ENCODE assay signal across 8 cellular contexts in the genomic region with DNA sequence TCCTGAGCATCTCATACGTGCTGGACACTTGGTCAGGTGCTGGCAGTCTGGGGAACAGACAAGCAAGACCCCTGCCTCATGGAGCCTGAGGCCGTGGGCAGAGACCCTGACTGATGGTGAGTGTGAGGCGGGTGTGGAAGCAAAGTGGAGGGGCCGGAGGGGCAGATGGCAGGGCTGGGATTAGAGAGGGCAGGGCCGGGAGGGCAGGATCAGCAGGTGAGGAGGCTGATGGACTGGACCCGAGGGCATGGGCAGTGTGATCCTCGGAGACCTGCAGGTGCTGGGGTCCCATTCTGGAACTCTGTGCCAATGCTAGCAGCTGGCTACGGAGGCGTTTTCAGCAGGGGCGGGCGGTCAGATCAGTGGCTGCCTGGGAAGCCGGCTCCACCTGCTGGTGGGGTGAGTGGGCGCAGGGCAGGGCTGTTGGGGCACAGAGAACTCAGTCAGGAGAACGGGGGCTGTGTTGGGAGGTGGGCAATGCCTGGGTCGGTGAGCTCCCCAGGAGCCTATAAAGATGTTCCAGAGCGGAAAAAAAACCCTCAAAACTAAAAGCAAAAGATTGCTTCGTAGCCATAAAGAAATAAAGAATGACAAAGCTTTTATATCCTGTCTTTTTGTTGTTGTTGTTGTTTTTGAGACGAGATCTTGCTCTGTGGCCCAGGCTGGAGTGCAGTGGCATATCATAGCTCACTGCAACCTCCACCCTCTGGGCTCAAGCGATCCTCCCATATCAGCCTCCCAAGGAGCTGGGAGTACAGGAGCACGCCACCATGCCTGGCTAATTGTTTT. TPM values are rescaled to one million over a fixed set of nuclear protein-coding genes. Genes with fewer than 3 reads are reported as not detected.
DNase-seq lines count a peak whose midpoint lies in the region; ATAC-seq and TF ChIP-seq lines count a peak whose summit lies in the region.

No MANE protein-coding gene starts in this region.

- H3K4me3 ChIP-seq in BE2C (ENCODE audit: low read depth, low read length) (no peak overlapping the region), H7 (ENCODE audit: insufficient read depth, low read depth, low read length) (no peak overlapping the region), heart right ventricle (peak overlapping the region in 1 of 10 donors; percentile 40)

- peaks cover 9% of the 10 kb centered on the region for H3K4me1 Mint-ChIP-seq in T-helper 17 cell

- TF ChIP-seq CTCF in BE2C (IDR thresholded peaks at IDR 0.05; ENCODE audit: low read depth, low read length) (peak; percentile 56), heart right ventricle (IDR thresholded peaks at IDR 0.05) (peak in 5 of 9 donors; percentile 14 to 46 (median 28))

- ATAC-seq in T-helper 17 cell, result peak; percentile 38
- peak in 3 of 8 donors; percentile 21 to 39 (median 22) for ATAC-seq in heart right ventricle
- no peak for ATAC-seq in GM21528 (IDR thresholded peaks at IDR 0.05; ENCODE audit: low FRiP score, unreplicated experiment)
- ATAC-seq in HG03439 (IDR thresholded peaks at IDR 0.05; ENCODE audit: unreplicated experiment), result no peak

- intact Hi-C loops in heart right ventricle (cut with DNase I), result no loop called here

- no peaks in the 10 kb centered on the region for H3K36me3 ChIP-seq in BE2C
- H3K36me3 ChIP-seq in H7 (replicated peaks; ENCODE audit: control insufficient read depth, insufficient read depth, low read length), result no peaks in the 10 kb centered on the region
- no peaks in the 10 kb centered on the region for H3K36me3 ChIP-seq in heart right ventricle

- H3K9me3 ChIP-seq in BE2C (no peaks in the 10 kb centered on the region), T-helper 17 cell (ENCODE audit: control insufficient read depth, low read length, poor library complexity, severe bottlenecking) (no peaks in the 10 kb centered on the region), heart right ventricle (no peaks in the 10 kb centered on the region)

- DNase-seq in BE2C (peak; percentile 40), H7 (peak; percentile 86), T-helper 17 cell (no peak), heart right ventricle (no peak)
- no peak for DNase-seq in activated CD4-positive, CD25-positive, alpha-beta regulatory T cell treated with anti-CD3 and anti-CD28 coated beads, Interleukin-2, amount 50 U/mL, for 72 hours
- DNase-seq in stimulated activated CD4-positive, alpha-beta T cell treated with anti-CD3 and anti-CD28 coated beads, Interleukin-4, amount 100 ng/mL, for 24 hours, result no peak

- no peak overlapping the region for H3K4me3 Mint-ChIP-seq in T-helper 17 cell

- H3K27ac ChIP-seq in heart right ventricle, result peak overlapping the region in 1 of 10 donors; percentile 26

- H3K36me3 Mint-ChIP-seq in T-helper 17 cell (ENCODE audit: low read depth), result peaks cover 2% of the 10 kb centered on the region

- peaks cover 50% of the 10 kb centered on the region for H3K27me3 Mint-ChIP-seq in T-helper 17 cell

- 69 to 77% methylated on average over 20 of the region's 20 CpGs for WGBS in heart right ventricle, 2 donors

- H3K27me3 ChIP-seq in BE2C (peaks cover 24% of the 10 kb centered on the region), H7 (ENCODE audit: control insufficient read depth, insufficient read depth, low read length) (no peaks in the 10 kb centered on the region), heart right ventricle (peaks cover 0 to 33% (median 7%) of the 10 kb centered on the region in 7 donors)

- H3K27ac Mint-ChIP-seq in T-helper 17 cell, result no peak overlapping the region

- H3K4me1 ChIP-seq in BE2C, result no peaks in the 10 kb centered on the region
- H3K4me1 ChIP-seq in heart right ventricle, result peaks cover 0 to 20% (median 0%) of the 10 kb centered on the region in 9 donors

RNA-seq across cellular contexts. Expression of gene C16orf74, which starts 8.9 kb away (rescaled TPM):
- polyA plus RNA-seq in BE2C (2012; ENCODE audit: insufficient read depth, insufficient read length, low read depth), result 1.4 TPM
- total RNA-seq in H7 (2014; rRNA removed; shearing (Covaris generic)), result 4.1 and 7.2 TPM in 2 replicates
- total RNA-seq in T-helper 17 cell (1 to 10 TPM; 4.6 to 7.2 TPM), heart right ventricle (1 to 10 TPM in 8 of 10 donors, under 1 TPM in 2; 0.56 to 6.5 (median 1.2) TPM)
- polyA plus RNA-seq in heart right ventricle, result 1 to 10 TPM in 1 of 2 donors, under 1 TPM in 1; 0.87 to 4.4 TPM

RNA-seq across cellular contexts. Expression of gene EMC8, which starts 39.5 kb away (rescaled TPM):
- polyA plus RNA-seq in BE2C (2012; ENCODE audit: insufficient read depth, insufficient read length, low read depth), result 133 TPM
- total RNA-seq in H7 (2014; rRNA removed; shearing (Covaris generic)), result 93.3 and 101 TPM in 2 replicates
- 10 to 100 TPM; 32.5 to 40.1 TPM for total RNA-seq in T-helper 17 cell
- 10 to 100 TPM; 17.8 to 29.0 (median 26.1) TPM for total RNA-seq in heart right ventricle
- polyA plus RNA-seq in heart right ventricle, result 10 to 100 TPM in 1 of 2 donors, 1 to 10 TPM in 1; 6.2 to 23.1 TPM

RNA-seq across cellular contexts. Expression of gene COX4I1, which starts 39.7 kb away (rescaled TPM):
- 1,288 TPM for polyA plus RNA-seq in BE2C (2012; ENCODE audit: insufficient read depth, insufficient read length, low read depth)
- 638 and 696 TPM in 2 replicates for total RNA-seq in H7 (2014; rRNA removed; shearing (Covaris generic))
- total RNA-seq in T-helper 17 cell (100 to 1,000 TPM; 526 to 533 TPM), heart right ventricle (1,000 to 10,000 TPM; 1,221 to 2,099 (median 1,899) TPM)
- 1,000 to 10,000 TPM; 2,661 to 4,942 TPM for polyA plus RNA-seq in heart right ventricle

Comparison
In these comparisons a context has a peak if more than half of its experiments do, and no peak if none do; other contexts are left out.
1. DNase-seq: peak in BE2C (single experiment) and H7 (single experiment); none in T-helper 17 cell (0 of 3), heart right ventricle (0 of 2), activated CD4-positive, CD25-positive, alpha-beta regulatory T cell treated with anti-CD3 and anti-CD28 coated beads, Interleukin-2, amount 50 U/mL, for 72 hours (single experiment) and stimulated activated CD4-positive, alpha-beta T cell treated with anti-CD3 and anti-CD28 coated beads, Interleukin-4, amount 100 ng/mL, for 24 hours (single experiment).